Comparison of ENCODE assay signal across 8 cellular contexts in the genomic region with DNA sequence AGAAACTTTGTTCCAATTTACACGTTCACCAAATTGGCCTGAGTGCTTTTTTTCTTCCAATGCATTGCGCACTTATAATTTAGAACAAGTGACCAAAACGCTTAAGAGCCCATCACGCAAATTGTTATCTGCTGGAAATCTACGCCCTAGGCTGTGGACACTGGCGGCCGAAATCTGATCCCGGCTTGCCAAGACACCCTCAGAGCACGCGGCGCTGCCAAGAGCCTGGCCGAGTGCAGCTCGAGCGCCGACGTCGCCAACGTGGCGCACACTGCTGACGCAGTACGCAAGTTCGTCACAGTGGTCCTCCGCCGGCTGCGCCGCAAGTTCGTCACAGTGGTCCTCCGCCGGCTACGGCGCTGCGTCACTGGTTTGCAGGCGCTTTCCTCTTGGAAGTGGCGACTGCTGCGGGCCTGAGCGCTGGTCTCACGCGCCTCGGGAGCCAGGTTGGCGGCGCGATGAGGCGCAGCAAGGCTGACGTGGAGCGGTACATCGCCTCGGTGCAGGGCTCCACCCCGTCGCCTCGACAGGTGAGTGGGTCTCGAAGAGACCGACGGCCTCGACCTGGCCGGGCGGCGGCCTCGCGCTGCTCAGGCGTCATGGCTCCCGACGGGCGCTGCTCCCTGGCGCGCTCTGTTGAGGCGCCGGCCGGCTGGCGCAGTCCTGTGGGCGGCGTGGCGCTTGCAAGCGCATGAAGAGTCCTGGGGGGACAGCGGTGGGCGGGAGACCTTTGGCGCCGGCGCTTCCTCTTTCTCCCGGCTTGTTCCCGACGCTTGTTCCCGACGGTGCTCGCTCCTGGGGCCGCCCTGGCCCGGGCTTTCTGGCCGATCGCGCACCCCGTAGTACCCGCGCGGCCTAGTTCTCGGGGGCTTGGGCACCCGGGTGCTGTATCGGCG. TPM values are rescaled to one million over a fixed set of nuclear protein-coding genes. Genes with fewer than 3 reads are reported as not detected.
DNase-seq lines count a peak whose midpoint lies in the region; ATAC-seq and TF ChIP-seq lines count a peak whose summit lies in the region.

RANBP2 (plus strand) TSS at position 334 of the 896 bp plus-strand sequence; CDS start at position 459, 125 bp downstream.

- peak within 1 kb of the TSS; percentile 82 for H3K9ac ChIP-seq in neural progenitor cell
- H3K9ac ChIP-seq in stomach smooth muscle (ENCODE audit: low read length in 2 of 2): peak within 1 kb of the TSS; percentile 90

- H3K4me1 ChIP-seq in SJSA1 (replicated peaks) (peaks cover 4% of the 10 kb centered on the region), foreskin keratinocyte (no peaks in the 10 kb centered on the region), neural progenitor cell (peaks cover 6% of the 10 kb centered on the region), stomach smooth muscle (ENCODE audit: control insufficient read depth, insufficient read depth, low read length) (no peaks in the 10 kb centered on the region)

- peak within 1 kb of the TSS; percentile 72 for H3K4me3 ChIP-seq in HFF-Myc (replicated peaks; ENCODE audit: low read depth, low read length)
- H3K4me3 ChIP-seq in SJSA1: peak within 1 kb of the TSS; percentile 78
- H3K4me3 ChIP-seq in neural progenitor cell: peak within 1 kb of the TSS; percentile 77
- H3K4me3 ChIP-seq in stomach smooth muscle (ENCODE audit: low read length in 2 of 2): peak within 1 kb of the TSS; percentile 94

- peak within 1 kb of the TSS; percentile 91 for H3K27ac Mint-ChIP-seq in neural progenitor cell

- TF ChIP-seq CTCF in HFF-Myc (IDR thresholded peaks at IDR 0.05; ENCODE audit: low read depth, low read length, missing control alignments): no peak
- TF ChIP-seq CTCF in foreskin keratinocyte (conservative IDR thresholded peaks at IDR 0.05): no peak
- TF ChIP-seq CTCF in neural progenitor cell (IDR thresholded peaks at IDR 0.05): no peak

- H3F3A ChIP-seq in neural progenitor cell (ENCODE audit: low read depth): peaks cover 10% of the 10 kb centered on the region

- H3K4me3 Mint-ChIP-seq in neural progenitor cell: peak within 1 kb of the TSS; percentile 86

- H3K9me3 ChIP-seq in SJSA1 (replicated peaks) (no peaks in the 10 kb centered on the region), neural progenitor cell (ENCODE audit: low read depth) (no peaks in the 10 kb centered on the region), stomach smooth muscle (ENCODE audit: control insufficient read depth in 2 of 2, low read length in 2 of 2) (no peaks in the 10 kb centered on the region)

- H3K4me2 ChIP-seq in neural progenitor cell: peak within 1 kb of the TSS; percentile 76

- H3K27me3 Mint-ChIP-seq in neural progenitor cell (ENCODE audit: insufficient read depth, low read depth): peaks cover 2% of the 10 kb centered on the region

- H2AFZ ChIP-seq in neural progenitor cell (replicated peaks): peak within 1 kb of the TSS; percentile 69

- peak; percentile 84 for DNase-seq in GM04503 (ENCODE audit: low read depth)
- DNase-seq in HFF-Myc (ENCODE audit: extremely low read depth, low read depth): peak; percentile 95
- peak; percentile 96 for DNase-seq in MV-4-11 (lab: John Stamatoyannopoulos, UW)
- peak; percentile 92 to 96 for DNase-seq in SJSA1 (ENCODE audit: low read depth in 1 of 2, low spot score in 2 of 2)
- peak; percentile 80 to 88 (median 85) for DNase-seq in activated naive CD4-positive, alpha-beta T cell (lab: John Stamatoyannopoulos, UW)
- peak; percentile 85 to 93 for DNase-seq in foreskin keratinocyte
- DNase-seq in neural progenitor cell (ENCODE audit: low spot score): peak; percentile 98

- ATAC-seq in foreskin keratinocyte: peak; percentile 96

- H3K4me1 Mint-ChIP-seq in neural progenitor cell: peaks cover 15% of the 10 kb centered on the region

- peaks cover 4% of the 10 kb centered on the region for H3K36me3 ChIP-seq in SJSA1
- H3K36me3 ChIP-seq in neural progenitor cell: no peaks in the 10 kb centered on the region
- H3K36me3 ChIP-seq in stomach smooth muscle (ENCODE audit: control insufficient read depth in 2 of 2, insufficient read depth in 2 of 2, low read length in 2 of 2): no peaks in the 10 kb centered on the region

- no peaks in the 10 kb centered on the region for H3K9me3 Mint-ChIP-seq in neural progenitor cell

- peaks cover 2% of the 10 kb centered on the region for H3K36me3 Mint-ChIP-seq in neural progenitor cell

- H3K27ac ChIP-seq in SJSA1 (peak within 1 kb of the TSS; percentile 76), foreskin keratinocyte (peak within 1 kb of the TSS; percentile 61), neural progenitor cell (peak within 1 kb of the TSS; percentile 95), stomach smooth muscle (ENCODE audit: low read length) (peak within 1 kb of the TSS; percentile 93)

- H4K20me1 ChIP-seq in neural progenitor cell (ENCODE audit: low read depth): peaks cover 16% of the 10 kb centered on the region

- H3K79me2 ChIP-seq in neural progenitor cell (ENCODE audit: low read depth): peaks cover 51% of the 10 kb centered on the region

- H3K27me3 ChIP-seq in SJSA1 (replicated peaks): no peaks in the 10 kb centered on the region
- no peaks in the 10 kb centered on the region for H3K27me3 ChIP-seq in foreskin keratinocyte
- H3K27me3 ChIP-seq in neural progenitor cell: no peaks in the 10 kb centered on the region
- no peaks in the 10 kb centered on the region for H3K27me3 ChIP-seq in stomach smooth muscle (ENCODE audit: control insufficient read depth in 1 of 2, insufficient read depth in 2 of 2, low read length in 2 of 2)

RNA-seq across cellular contexts. Expression of gene RANBP2, which starts in this region (rescaled TPM):
- total RNA-seq in SJSA1 (2014; rRNA removed; shearing (Covaris generic)): 44.6 and 64.2 TPM in 2 replicates
- 52.7 and 59.2 TPM in 2 replicates for total RNA-seq in foreskin keratinocyte
- 6.2 and 6.5 TPM in 2 replicates for polyA plus RNA-seq in foreskin keratinocyte
- total RNA-seq in neural progenitor cell (ENCODE audit: low replicate concordance): 71.8 and 109 TPM in 2 replicates

Comparison
In these comparisons a context has a peak if more than half of its experiments do, and no peak if none do; other contexts are left out.
1. Peak in every context shown above with its lines: DNase-seq, ATAC-seq, H3K4me3 ChIP-seq and H3K27ac ChIP-seq.